ENCODE assay signal across 15 cellular contexts in genomic region chr22:16603770-16604242, GRCh38. TPM values are rescaled to one million over a fixed set of nuclear protein-coding genes. Genes with fewer than 3 reads are reported as not detected.
"Had no signal": no experiment of that assay in that cellular context is flagged by ENCODE, and none has a peak within 500 bp of the region (broad histone marks: within the 10 kb centered on the region; RNA-seq: fewer than 3 reads in every experiment).

No MANE protein-coding gene starts in this region.

RNA-seq across cellular contexts. Expression of gene CCT8L2, which starts 11.2 kb away (rescaled TPM):
- total RNA-seq: activated naive CD4-positive, alpha-beta T cell treated with anti-CD3 and anti-CD28 coated beads for 36 hours; activated T-cell treated with anti-CD3 and anti-CD28 coated beads, Interleukin-2, amount 50 U/mL, for 72 hours; aorta; cardiac septum; esophagus muscularis mucosa; heart left ventricle; left cardiac atrium; lower leg skin; mesenteric fat pad; mucosa of gallbladder; natural killer cell treated with Interleukin-12 subunit alpha and Interleukin-12 subunit beta and Interleukin-15 and Interleukin-18, amount 100 ng/mL, for 72 hours; osteocyte; right cardiac atrium; transverse colon had no signal
- polyA plus RNA-seq: adipose tissue, aorta, heart left ventricle, right cardiac atrium had no signal
